In the genomic region with DNA sequence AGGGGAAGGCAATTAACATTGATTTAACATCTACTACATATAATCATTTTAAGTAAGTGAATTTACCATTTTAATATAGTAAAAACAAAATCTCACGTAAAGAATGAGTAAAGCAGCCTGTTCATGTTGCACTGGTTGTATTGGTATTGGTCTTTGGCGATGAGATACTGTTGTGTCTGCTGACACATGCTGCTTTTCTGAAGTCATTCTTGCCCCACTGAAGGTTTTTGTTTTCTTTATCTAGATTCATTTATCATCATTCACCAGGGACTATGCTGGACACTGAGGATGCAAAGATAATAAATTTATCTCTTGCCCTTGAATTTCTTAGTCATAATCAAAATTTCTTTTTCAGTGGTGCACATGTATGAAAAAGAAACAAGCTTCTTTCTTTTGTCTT, we compare ENCODE assay signal across 20 cellular contexts.
"Had no signal": no experiment of that assay in that cellular context is flagged by ENCODE, and none has a peak within 500 bp of the region (broad histone marks: within the 10 kb centered on the region; RNA-seq: fewer than 3 reads in every experiment).

No MANE protein-coding gene starts in this region.

- FAIRE-seq: urothelium cell line had no signal

- DNase-seq: activated CD4-positive, alpha-beta T cell treated with anti-CD3 and anti-CD28 coated beads for 36 hours; activated CD4-positive, CD25-positive, alpha-beta regulatory T cell; activated CD8-positive, alpha-beta memory T cell treated with anti-CD3 and anti-CD28 coated beads, Interleukin-2, amount 10 ng/mL, durations not matched to agents 7 days and 5 days; activated CD8-positive, alpha-beta T cell treated with anti-CD3 and anti-CD28 coated beads, Interleukin-2, amount 10 ng/mL, durations not matched to agents 7 days and 5 days; activated naive CD4-positive, alpha-beta T cell; activated T-cell treated with anti-CD3 and anti-CD28 coated beads, Interleukin-2, amount 50 U/mL, for 48 hours; body of pancreas; cerebellar nuclear complex; colonic mucosa; foreskin melanocyte; heart right ventricle; lower lobe of right lung; right lobe of liver; stimulated activated CD4-positive, alpha-beta T cell treated with anti-CD3 and anti-CD28 coated beads, Interleukin-12 subunit alpha, Interleukin-12 subunit beta, amount 100 ng/mL, for 4 hours; stimulated activated CD4-positive, alpha-beta T cell treated with anti-CD3 and anti-CD28 coated beads, Interleukin-4, amount 100 ng/mL, for 1 hour; trophoblast cell had no signal

- ATAC-seq: activated CD4-positive, alpha-beta T cell treated with anti-CD3 and anti-CD28 coated beads for 36 hours; activated CD8-positive, alpha-beta memory T cell treated with anti-CD3 and anti-CD28 coated beads, Interleukin-2, amount 10 ng/mL, durations not matched to agents 7 days and 5 days; activated CD8-positive, alpha-beta T cell treated with anti-CD3 and anti-CD28 coated beads, Interleukin-2, amount 10 ng/mL, durations not matched to agents 7 days and 5 days; activated naive CD4-positive, alpha-beta T cell treated with anti-CD3 and anti-CD28 coated beads, Interleukin-2, amount 50 U/mL, for 72 hours; body of pancreas; natural killer cell treated with Interleukin-12 subunit alpha and Interleukin-12 subunit beta and Interleukin-15 and Interleukin-18, amount 100 ng/mL, for 72 hours; right lobe of liver; stimulated activated effector memory CD8-positive, alpha-beta T cell treated with anti-CD3 and anti-CD28 coated beads, Interleukin-12 subunit alpha, Interleukin-12 subunit beta, amount 100 ng/mL, for 72 hours had no signal
